8 cellular contexts compared by ENCODE assay signal in genomic region chr22:39349506-39349966, GRCh38. TPM values are rescaled to one million over a fixed set of nuclear protein-coding genes. Genes with fewer than 3 reads are reported as not detected.
DNase-seq lines count a peak whose midpoint lies in the region; ATAC-seq and TF ChIP-seq lines count a peak whose summit lies in the region.

No MANE protein-coding gene starts in this region.

- H3K9ac ChIP-seq in endocrine pancreas (ENCODE audit: control insufficient read depth, insufficient read depth, low read length) = peak overlapping the region; percentile 62

- H3K27ac Mint-ChIP-seq in CD8-positive, alpha-beta T cell = peak overlapping the region; percentile 83
- H3K27ac Mint-ChIP-seq in T-helper 17 cell = no peak overlapping the region

- POLR2A ChIA-PET in CD8-positive, alpha-beta T cell (lab: Charles Lee) = interaction anchor here (1.0 to 2.6 kb wide), 3 partner anchors 15 to 179 kb away, joined by 3 to 14 read pairs (median 5); partner anchors contain the start of gene RPL3
- POLR2A ChIA-PET in HEK293 (lab: Yijun Ruan, JAX) = interaction anchor here (1.0 to 2.0 kb wide), 4 partner anchors 9 to 170 kb away, joined by 3 to 15 read pairs (median 4); partner anchors contain the start of genes ATF4, RPL3 and TAB1

- peak overlapping the region; percentile 51 for H3K27ac ChIP-seq in CD8-positive, alpha-beta T cell (ENCODE audit: low read depth, low read length)
- peak overlapping the region; percentile 74; the same call in 1 of the 2 replicates for H3K27ac ChIP-seq in HEK293 (ENCODE audit: extremely low read depth, low read depth, low read length)
- peak overlapping the region; percentile 89 for H3K27ac ChIP-seq in vagina

- peak overlapping the region; percentile 89 for H3K4me3 Mint-ChIP-seq in CD8-positive, alpha-beta T cell
- H3K4me3 Mint-ChIP-seq in T-helper 17 cell = peak overlapping the region; percentile 88

- peak; percentile 59 for ATAC-seq in CD8-positive, alpha-beta T cell
- peak; percentile 30 for ATAC-seq in T-helper 17 cell
- peak; percentile 47 for ATAC-seq in mucosa of descending colon

- peak in 3 of 7 experiments; percentile 16 to 59 (median 29) for DNase-seq in CD8-positive, alpha-beta T cell
- no peak for DNase-seq in T-helper 17 cell
- peak in 1 of 3 donors; percentile 34 for DNase-seq in mucosa of descending colon
- no peak for DNase-seq in vagina (ENCODE audit: extremely low spot score in 2 of 2)
- DNase-seq in NCI-H2029 (lab: John Stamatoyannopoulos, UW) = no peak
- DNase-seq in dedifferentiated amniotic fluid mesenchymal stem cell (ENCODE audit: extremely low spot score) = no peak

- no peaks in the 10 kb centered on the region for H3K36me3 ChIP-seq in CD8-positive, alpha-beta T cell (ENCODE audit: insufficient read depth, low read length)
- no peaks in the 10 kb centered on the region for H3K36me3 ChIP-seq in HEK293 (ENCODE audit: control insufficient read depth in 2 of 2, insufficient read depth in 1 of 2, low read length in 2 of 2)
- no peaks in the 10 kb centered on the region for H3K36me3 ChIP-seq in endocrine pancreas (ENCODE audit: control insufficient read depth, insufficient read depth, low read length)
- no peaks in the 10 kb centered on the region for H3K36me3 ChIP-seq in mucosa of descending colon (ENCODE audit: low read depth)
- no peaks in the 10 kb centered on the region for H3K36me3 ChIP-seq in vagina

- intact Hi-C loops in CD8-positive, alpha-beta T cell (cut with DNase I, micrococcal nuclease) = loop anchor here in 1 of 2 experiments (1.0 kb wide), 1 partner anchor 48 kb away; no protein-coding TSS in a partner anchor
- intact Hi-C loops in mucosa of descending colon (cut with DNase I, micrococcal nuclease) (no loop called here), vagina (cut with DNase I) (no loop called here)

- peaks cover 33% of the 10 kb centered on the region for H3K4me1 ChIP-seq in CD8-positive, alpha-beta T cell (ENCODE audit: insufficient read depth, low read length)
- H3K4me1 ChIP-seq in HEK293 (ENCODE audit: control insufficient read depth, insufficient read depth, low read length) = peaks cover 15% of the 10 kb centered on the region
- H3K4me1 ChIP-seq in endocrine pancreas (ENCODE audit: control insufficient read depth, insufficient read depth, low read length) = no peaks in the 10 kb centered on the region
- H3K4me1 ChIP-seq in mucosa of descending colon (ENCODE audit: low read depth) = no peaks in the 10 kb centered on the region
- H3K4me1 ChIP-seq in vagina = peaks cover 47% of the 10 kb centered on the region

- H3K27me3 Mint-ChIP-seq in CD8-positive, alpha-beta T cell (ENCODE audit: low read depth) = peaks cover 2% of the 10 kb centered on the region
- H3K27me3 Mint-ChIP-seq in T-helper 17 cell = peaks cover 34% of the 10 kb centered on the region

- no peak for TF ChIP-seq POLR2A in vagina (IDR thresholded peaks at IDR 0.05)

- peak overlapping the region; percentile 64 for H3K4me3 ChIP-seq in CD8-positive, alpha-beta T cell (ENCODE audit: low read depth, low read length)
- H3K4me3 ChIP-seq in HEK293 (ENCODE audit: low read depth, low read length) = peak overlapping the region; percentile 76
- H3K4me3 ChIP-seq in endocrine pancreas (ENCODE audit: control insufficient read depth, insufficient read depth, low read length) = no peak overlapping the region
- no peak overlapping the region for H3K4me3 ChIP-seq in mucosa of descending colon
- H3K4me3 ChIP-seq in vagina = peak overlapping the region; percentile 85 to 93

- H3K9me3 ChIP-seq in CD8-positive, alpha-beta T cell (ENCODE audit: low read length) = no peaks in the 10 kb centered on the region
- H3K9me3 ChIP-seq in HEK293 (ENCODE audit: control insufficient read depth, insufficient read depth, low read depth, low read length) (no peaks in the 10 kb centered on the region), T-helper 17 cell (ENCODE audit: control insufficient read depth, low read length, poor library complexity, severe bottlenecking) (no peaks in the 10 kb centered on the region), endocrine pancreas (ENCODE audit: control insufficient read depth, low read length) (no peaks in the 10 kb centered on the region), mucosa of descending colon (no peaks in the 10 kb centered on the region), vagina (no peaks in the 10 kb centered on the region)

- peaks cover 18% of the 10 kb centered on the region for H3K4me1 Mint-ChIP-seq in CD8-positive, alpha-beta T cell (ENCODE audit: low read depth)
- H3K4me1 Mint-ChIP-seq in T-helper 17 cell = peaks cover 4% of the 10 kb centered on the region

- H3K36me3 Mint-ChIP-seq in CD8-positive, alpha-beta T cell = peaks cover 2% of the 10 kb centered on the region
- no peaks in the 10 kb centered on the region for H3K36me3 Mint-ChIP-seq in T-helper 17 cell (ENCODE audit: low read depth)

- no peaks in the 10 kb centered on the region for H3K27me3 ChIP-seq in CD8-positive, alpha-beta T cell (ENCODE audit: insufficient read depth, low read length)
- no peaks in the 10 kb centered on the region for H3K27me3 ChIP-seq in endocrine pancreas (ENCODE audit: control insufficient read depth, insufficient read depth, low read length)
- no peaks in the 10 kb centered on the region for H3K27me3 ChIP-seq in vagina

- no peaks in the 10 kb centered on the region for H3K9me3 Mint-ChIP-seq in CD8-positive, alpha-beta T cell

- CTCF ChIA-PET in CD8-positive, alpha-beta T cell (lab: Charles Lee) = interaction anchor here (0.6 to 1.2 kb wide), 5 partner anchors 23 to 180 kb away, joined by 3 to 4 read pairs (median 4); partner anchors contain the start of gene RPL3
- CTCF ChIA-PET in HEK293 (lab: Yijun Ruan, JAX) = interaction anchor here (0.5 to 1.9 kb wide), 7 partner anchors 10 to 55 kb away, joined by 3 to 8 read pairs (median 3); no protein-coding TSS in a partner anchor

- no peak for TF ChIP-seq CTCF in CD8-positive, alpha-beta T cell (IDR thresholded peaks at IDR 0.05)
- TF ChIP-seq CTCF in HEK293 (tag by site-specific recombination; IDR thresholded peaks at IDR 0.05) = no peak
- no peak for TF ChIP-seq CTCF in mucosa of descending colon (IDR thresholded peaks at IDR 0.05)
- TF ChIP-seq CTCF in vagina (IDR thresholded peaks at IDR 0.05) = no peak

TF ChIP-seq in HEK293, 187 proteins besides CTCF, POLR2A, EP300 and RAD21 (continues in another document):
- TF ChIP-seq ZBTB20 (tag by site-specific recombination; IDR thresholded peaks at IDR 0.05) = peak; percentile 77
- TF ChIP-seq ZNF202 (tag by site-specific recombination; IDR thresholded peaks at IDR 0.05; ENCODE audit: borderline replicate concordance) = no peak
- no peak for TF ChIP-seq ZNF518A (tag by site-specific recombination; conservative IDR thresholded peaks at IDR 0.05; ENCODE audit: low read depth)
- TF ChIP-seq ZBTB8A (tag by site-specific recombination; IDR thresholded peaks at IDR 0.05) = peak; percentile 62
- TF ChIP-seq ZNF514 (tag by site-specific recombination; IDR thresholded peaks at IDR 0.05) = no peak
- 0 out of 2 replicates have a peak, but pooled peaks have one; percentile 28 for TF ChIP-seq ZSCAN30 (tag by site-specific recombination; IDR thresholded peaks at IDR 0.05)

RNA-seq across cellular contexts. Expression of gene SYNGR1, which starts 0.3 kb away (rescaled TPM):
- total RNA-seq in CD8-positive, alpha-beta T cell = 1 to 10 TPM; 1.9 to 2.6 TPM
- total RNA-seq in T-helper 17 cell (1 to 10 TPM in 1 of 2 donors, under 1 TPM in 1; 0.47 to 1.1 TPM), mucosa of descending colon (10 to 100 TPM in 1 of 3 donors, 1 to 10 TPM in 2; 1.7 to 26.5 (median 2.9) TPM), vagina (42.2 TPM)

RNA-seq across cellular contexts. Expression of gene RPL3, which starts 30.1 kb away (rescaled TPM):
- total RNA-seq in CD8-positive, alpha-beta T cell = 1,000 to 10,000 TPM; 3,777 to 3,874 TPM
- total RNA-seq in T-helper 17 cell (1,000 to 10,000 TPM; 3,215 to 3,260 TPM), mucosa of descending colon (1,000 to 10,000 TPM; 1,561 to 1,749 (median 1,709) TPM), vagina (2,613 TPM)

RNA-seq across cellular contexts. Expression of gene TAB1, which starts 50.0 kb away (rescaled TPM):
- total RNA-seq in CD8-positive, alpha-beta T cell = 10 to 100 TPM; 15.3 to 16.5 TPM
- total RNA-seq in T-helper 17 cell (10 to 100 TPM; 22.0 to 23.6 TPM), mucosa of descending colon (10 to 100 TPM; 19.2 to 29.9 (median 24.8) TPM), vagina (25.5 TPM)

Comparison
In these comparisons a context has a peak if more than half of its experiments do, and no peak if none do; other contexts are left out.
1. H3K4me3 ChIP-seq: peak in CD8-positive, alpha-beta T cell (single experiment), HEK293 (single experiment) and vagina (2 of 2); none in endocrine pancreas (single experiment) and mucosa of descending colon (single experiment).
2. Peak in every context shown above with its lines, with median percentiles within 50 percentile points of each other: ATAC-seq and H3K27ac ChIP-seq.